Comparison of ENCODE assay signal across 22 cellular contexts in the genomic region with DNA sequence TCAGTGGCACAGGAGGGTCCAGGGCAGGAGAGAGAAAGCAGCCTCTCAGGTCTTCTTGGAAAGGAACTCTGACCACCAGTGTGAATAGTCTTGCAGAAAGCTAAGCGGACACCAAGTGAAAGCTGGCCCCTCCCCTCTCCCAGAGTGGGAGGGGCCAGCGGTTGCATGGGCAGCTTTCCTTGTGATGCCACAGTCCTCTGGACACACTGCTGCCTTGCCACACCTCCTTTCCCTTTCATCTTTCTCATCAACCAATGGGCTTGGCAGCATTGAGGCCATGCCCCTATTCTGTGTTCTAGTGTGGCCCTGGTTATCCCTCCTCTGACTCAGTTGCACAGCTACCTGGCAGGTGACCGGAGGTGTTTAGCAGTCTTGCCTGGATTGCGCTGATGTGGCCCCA. TPM values are rescaled to one million over a fixed set of nuclear protein-coding genes. Genes with fewer than 3 reads are reported as not detected.
A peak's percentile ranks its signal among the peaks of the same experiment; 100 is the strongest.
DNase-seq lines count a peak whose midpoint lies in the region; ATAC-seq and TF ChIP-seq lines count a peak whose summit lies in the region.
"Had no signal": no experiment of that assay in that cellular context is flagged by ENCODE, and none has a peak within 500 bp of the region (broad histone marks: within the 10 kb centered on the region; RNA-seq: fewer than 3 reads in every experiment).

No MANE protein-coding gene starts in this region.

- no peak overlapping the region for H3K4me2 ChIP-seq in mammary epithelial cell (ENCODE audit: insufficient read depth, low read depth, low read length)

- no peaks in the 10 kb centered on the region for H3K79me2 ChIP-seq in mammary epithelial cell (ENCODE audit: insufficient read depth, low read length)

- WGBS in mammary epithelial cell (ENCODE audit: low coverage, missing lambda C conversion rate): no CpG with 5 or more reads among the region's 4 CpGs

- H3K27ac ChIP-seq in mammary epithelial cell (ENCODE audit: insufficient read depth, low read depth, low read length): no peak overlapping the region
- H3K27ac ChIP-seq: dorsolateral prefrontal cortex, testis, VCaP had no signal

- no peaks in the 10 kb centered on the region for H4K20me1 ChIP-seq in mammary epithelial cell (ENCODE audit: insufficient read depth, low read length)

- H3K27me3 ChIP-seq in H7 (ENCODE audit: control insufficient read depth, insufficient read depth, low read length): no peaks in the 10 kb centered on the region
- no peaks in the 10 kb centered on the region for H3K27me3 ChIP-seq in mammary epithelial cell (ENCODE audit: insufficient read depth, low read length)
- H3K27me3 ChIP-seq: dorsolateral prefrontal cortex, testis had no signal

- peak; percentile 66 for ATAC-seq in SK-N-SH treated with all-trans-retinoic acid at 6 μM for 48 hours
- ATAC-seq in GM21529 (IDR thresholded peaks at IDR 0.05; ENCODE audit: unreplicated experiment): no peak
- ATAC-seq in GM19397 (IDR thresholded peaks at IDR 0.05; ENCODE audit: unreplicated experiment): no peak
- ATAC-seq: activated T-helper 17 cell treated with anti-CD3 and anti-CD28 coated beads, Interleukin-2, amount 50 U/mL, for 72 hours had no signal

- DNase-seq in AG08396 (ENCODE audit: low spot score) (peak; percentile 15), H7 (peak; percentile 84), iPS-NIHi11 (ENCODE audit: low spot score) (peak; percentile 88), COLO668 (lab: John Stamatoyannopoulos, UW; ENCODE audit: unreplicated experiment) (no peak), mammary epithelial cell (no peak)
- DNase-seq: activated CD4-positive, alpha-beta memory T cell treated with anti-CD3 and anti-CD28 coated beads, Interleukin-2, amount 10 ng/mL, durations not matched to agents 7 days and 5 days; activated naive CD8-positive, alpha-beta T cell treated with anti-CD3 and anti-CD28 coated beads, Interleukin-2, amount 50 U/mL, for 24 hours; dorsolateral prefrontal cortex; NCI-H1092; NCI-H2107; NCI-H69; SW 1271; testis had no signal

- no peak overlapping the region for H2AFZ ChIP-seq in mammary epithelial cell (ENCODE audit: low read depth, low read length)

- in situ Hi-C loops in mammary epithelial cell (cut with MboI; ENCODE audit: low sequenced_read_pairs in 2 of 2): no loop called here

- no peak for TF ChIP-seq CTCF in mammary epithelial cell (conservative IDR thresholded peaks at IDR 0.05 in 1 of 2, IDR thresholded peaks at IDR 0.05 in 1 of 2; ENCODE audit: extremely low read depth in 1 of 2, insufficient read depth in 1 of 2, low read depth in 1 of 2, low read length in 2 of 2)

- dilution Hi-C loops in mammary epithelial cell (cut with HindIII; ENCODE audit: low sequenced_read_pairs): no loop called here

- no peaks in the 10 kb centered on the region for H3K4me1 ChIP-seq in mammary epithelial cell (ENCODE audit: insufficient read depth, low read length)
- H3K4me1 ChIP-seq: testis had no signal

- CTCF ChIA-PET in mammary epithelial cell (lab: Charles Lee; ENCODE audit: low non-redundant PET): no interaction called here

- intact Hi-C loops in mammary epithelial cell (cut with micrococcal nuclease): loop anchor here (5.0 kb wide), 1 partner anchor 68 kb away; no protein-coding TSS in a partner anchor

- H3K36me3 ChIP-seq in H7 (replicated peaks; ENCODE audit: control insufficient read depth, insufficient read depth, low read length) (no peaks in the 10 kb centered on the region), mammary epithelial cell (ENCODE audit: insufficient read depth, low read length) (no peaks in the 10 kb centered on the region)

- H3K4me3 ChIP-seq in H7 (ENCODE audit: insufficient read depth, low read depth, low read length): no peak overlapping the region
- no peak overlapping the region for H3K4me3 ChIP-seq in mammary epithelial cell (replicated peaks in 1 of 3; ENCODE audit: insufficient read depth in 1 of 3, low read depth in 2 of 3, low read length in 3 of 3)
- H3K4me3 ChIP-seq: dorsolateral prefrontal cortex, testis had no signal

- H3K9ac ChIP-seq in mammary epithelial cell (ENCODE audit: insufficient read depth, low read length): no peak overlapping the region

- BruUV-seq in mammary epithelial cell (replicated peaks; lab: Mats Ljungman, UMichigan): no TSS peak

- no peaks in the 10 kb centered on the region for H3K9me3 ChIP-seq in mammary epithelial cell (replicated peaks; ENCODE audit: insufficient read depth, low read length)
- H3K9me3 ChIP-seq: testis had no signal

TF ChIP-seq in SK-N-SH treated with all-trans-retinoic acid at 6 μM for 48 hours, 23 proteins besides CTCF, POLR2A, EP300 and RAD21 (continues in another document):
- TF ChIP-seq TOX (CRISPR knock-in tag; IDR thresholded peaks at IDR 0.05; ENCODE audit: borderline replicate concordance) (no peak), GLIS3 (CRISPR knock-in tag; IDR thresholded peaks at IDR 0.05) (no peak), CSDC2 (CRISPR knock-in tag; IDR thresholded peaks at IDR 0.05) (no peak), ZNF70 (CRISPR knock-in tag; IDR thresholded peaks at IDR 0.05) (no peak), ARNTL (CRISPR knock-in tag; IDR thresholded peaks at IDR 0.05; ENCODE audit: borderline replicate concordance, low read depth) (no peak), OSR1 (CRISPR knock-in tag; IDR thresholded peaks at IDR 0.05) (no peak), ZFP3 (CRISPR knock-in tag; IDR thresholded peaks at IDR 0.05) (no peak), RARB (CRISPR knock-in tag; IDR thresholded peaks at IDR 0.05) (no peak), ISL1 (CRISPR knock-in tag; IDR thresholded peaks at IDR 0.05) (no peak)
- TF ChIP-seq, protein P1, sequence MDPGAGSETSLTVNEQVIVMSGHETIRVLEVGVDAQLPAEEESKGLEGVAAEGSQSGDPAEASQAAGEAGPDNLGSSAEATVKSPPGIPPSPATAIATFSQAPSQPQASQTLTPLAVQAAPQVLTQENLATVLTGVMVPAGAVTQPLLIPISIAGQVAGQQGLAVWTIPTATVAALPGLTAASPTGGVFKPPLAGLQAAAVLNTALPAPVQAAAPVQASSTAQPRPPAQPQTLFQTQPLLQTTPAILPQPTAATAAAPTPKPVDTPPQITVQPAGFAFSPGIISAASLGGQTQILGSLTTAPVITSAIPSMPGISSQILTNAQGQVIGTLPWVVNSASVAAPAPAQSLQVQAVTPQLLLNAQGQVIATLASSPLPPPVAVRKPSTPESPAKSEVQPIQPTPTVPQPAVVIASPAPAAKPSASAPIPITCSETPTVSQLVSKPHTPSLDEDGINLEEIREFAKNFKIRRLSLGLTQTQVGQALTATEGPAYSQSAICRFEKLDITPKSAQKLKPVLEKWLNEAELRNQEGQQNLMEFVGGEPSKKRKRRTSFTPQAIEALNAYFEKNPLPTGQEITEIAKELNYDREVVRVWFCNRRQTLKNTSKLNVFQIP (CRISPR knock-in tag; IDR thresholded peaks at IDR 0.05; ENCODE audit: borderline replicate concordance, low read depth): no peak
- TF ChIP-seq, protein P2, sequence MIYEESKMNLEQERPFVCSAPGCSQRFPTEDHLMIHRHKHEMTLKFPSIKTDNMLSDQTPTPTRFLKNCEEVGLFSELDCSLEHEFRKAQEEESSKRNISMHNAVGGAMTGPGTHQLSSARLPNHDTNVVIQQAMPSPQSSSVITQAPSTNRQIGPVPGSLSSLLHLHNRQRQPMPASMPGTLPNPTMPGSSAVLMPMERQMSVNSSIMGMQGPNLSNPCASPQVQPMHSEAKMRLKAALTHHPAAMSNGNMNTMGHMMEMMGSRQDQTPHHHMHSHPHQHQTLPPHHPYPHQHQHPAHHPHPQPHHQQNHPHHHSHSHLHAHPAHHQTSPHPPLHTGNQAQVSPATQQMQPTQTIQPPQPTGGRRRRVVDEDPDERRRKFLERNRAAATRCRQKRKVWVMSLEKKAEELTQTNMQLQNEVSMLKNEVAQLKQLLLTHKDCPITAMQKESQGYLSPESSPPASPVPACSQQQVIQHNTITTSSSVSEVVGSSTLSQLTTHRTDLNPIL (CRISPR knock-in tag; IDR thresholded peaks at IDR 0.05; ENCODE audit: low read depth): no peak
- TF ChIP-seq, protein P3, sequence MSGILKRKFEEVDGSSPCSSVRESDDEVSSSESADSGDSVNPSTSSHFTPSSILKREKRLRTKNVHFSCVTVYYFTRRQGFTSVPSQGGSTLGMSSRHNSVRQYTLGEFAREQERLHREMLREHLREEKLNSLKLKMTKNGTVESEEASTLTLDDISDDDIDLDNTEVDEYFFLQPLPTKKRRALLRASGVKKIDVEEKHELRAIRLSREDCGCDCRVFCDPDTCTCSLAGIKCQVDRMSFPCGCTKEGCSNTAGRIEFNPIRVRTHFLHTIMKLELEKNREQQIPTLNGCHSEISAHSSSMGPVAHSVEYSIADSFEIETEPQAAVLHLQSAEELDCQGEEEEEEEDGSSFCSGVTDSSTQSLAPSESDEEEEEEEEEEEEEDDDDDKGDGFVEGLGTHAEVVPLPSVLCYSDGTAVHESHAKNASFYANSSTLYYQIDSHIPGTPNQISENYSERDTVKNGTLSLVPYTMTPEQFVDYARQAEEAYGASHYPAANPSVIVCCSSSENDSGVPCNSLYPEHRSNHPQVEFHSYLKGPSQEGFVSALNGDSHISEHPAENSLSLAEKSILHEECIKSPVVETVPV (CRISPR knock-in tag; IDR thresholded peaks at IDR 0.05): no peak
- TF ChIP-seq, protein P4, sequence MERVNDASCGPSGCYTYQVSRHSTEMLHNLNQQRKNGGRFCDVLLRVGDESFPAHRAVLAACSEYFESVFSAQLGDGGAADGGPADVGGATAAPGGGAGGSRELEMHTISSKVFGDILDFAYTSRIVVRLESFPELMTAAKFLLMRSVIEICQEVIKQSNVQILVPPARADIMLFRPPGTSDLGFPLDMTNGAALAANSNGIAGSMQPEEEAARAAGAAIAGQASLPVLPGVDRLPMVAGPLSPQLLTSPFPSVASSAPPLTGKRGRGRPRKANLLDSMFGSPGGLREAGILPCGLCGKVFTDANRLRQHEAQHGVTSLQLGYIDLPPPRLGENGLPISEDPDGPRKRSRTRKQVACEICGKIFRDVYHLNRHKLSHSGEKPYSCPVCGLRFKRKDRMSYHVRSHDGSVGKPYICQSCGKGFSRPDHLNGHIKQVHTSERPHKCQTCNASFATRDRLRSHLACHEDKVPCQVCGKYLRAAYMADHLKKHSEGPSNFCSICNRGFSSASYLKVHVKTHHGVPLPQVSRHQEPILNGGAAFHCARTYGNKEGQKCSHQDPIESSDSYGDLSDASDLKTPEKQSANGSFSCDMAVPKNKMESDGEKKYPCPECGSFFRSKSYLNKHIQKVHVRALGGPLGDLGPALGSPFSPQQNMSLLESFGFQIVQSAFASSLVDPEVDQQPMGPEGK (CRISPR knock-in tag; IDR thresholded peaks at IDR 0.05; ENCODE audit: borderline replicate concordance): no peak

RNA-seq across cellular contexts. Expression of gene GOLGA6B, which starts 49.7 kb away (rescaled TPM):
- 0.59 and 2.5 TPM in 2 replicates for total RNA-seq in H7 (2014; rRNA removed; shearing (Covaris generic))
- not detected for total RNA-seq in mammary epithelial cell
- not detected for polyA plus RNA-seq in mammary epithelial cell
- polyA minus RNA-seq in mammary epithelial cell: not detected
- total RNA-seq: activated CD4-positive, alpha-beta memory T cell treated with anti-CD3 and anti-CD28 coated beads, Interleukin-2, amount 10 ng/mL, durations not matched to agents 7 days and 5 days; B cell; esophagus mucosa had no signal
- polyA plus RNA-seq: keratinocyte, neural cell had no signal

Comparison
In these comparisons a context has a peak if more than half of its experiments do, and no peak if none do; other contexts are left out.
1. DNase-seq: peak in AG08396 (single experiment), H7 (single experiment) and iPS-NIHi11 (single experiment); none in COLO668 (single experiment) and mammary epithelial cell (single experiment).